10 cellular contexts compared by ENCODE assay signal in the genomic region with DNA sequence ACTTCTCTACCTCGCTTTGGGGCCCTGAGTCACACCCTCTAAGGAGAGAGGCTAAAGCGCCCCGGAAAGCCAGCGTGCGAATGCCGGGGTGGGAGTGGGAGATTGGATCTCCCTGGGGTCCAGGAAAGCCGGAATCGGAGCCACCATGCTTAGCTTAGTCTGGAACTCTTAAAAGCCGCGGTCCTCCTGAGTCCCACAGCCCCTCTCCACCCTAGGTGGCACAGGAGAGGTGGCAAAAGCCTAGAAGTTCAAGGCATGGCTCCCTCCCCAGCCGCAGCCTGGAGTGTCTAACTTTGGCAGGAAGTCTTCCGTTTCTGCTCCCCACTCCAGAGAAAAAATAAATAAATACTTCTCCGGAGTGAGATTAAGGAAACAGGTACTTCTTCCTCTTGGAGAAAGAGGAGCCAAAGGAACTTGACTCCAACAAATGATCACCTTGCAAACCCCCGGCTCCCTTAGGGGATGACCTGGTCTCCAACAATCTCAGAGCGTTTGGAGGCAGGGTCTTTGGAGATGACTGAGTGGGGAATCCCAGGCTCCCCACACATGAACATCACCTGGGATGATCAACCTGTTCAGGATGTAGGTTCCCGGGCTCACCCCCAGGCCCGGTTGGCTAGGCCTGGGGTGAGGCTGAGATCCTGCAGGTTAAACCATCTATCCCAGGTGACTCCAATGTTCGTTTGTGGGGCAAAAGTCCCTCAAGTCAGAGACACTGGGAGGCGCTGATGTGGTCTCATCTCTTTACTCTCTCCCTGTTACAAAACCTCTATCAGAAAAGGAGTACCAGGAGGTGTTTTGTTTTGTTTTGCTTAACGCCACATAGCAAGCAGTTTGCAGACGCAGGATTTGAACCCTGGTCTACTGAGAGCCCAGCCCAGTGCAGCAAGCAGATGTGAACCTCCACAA. TPM values are rescaled to one million over a fixed set of nuclear protein-coding genes. Genes with fewer than 3 reads are reported as not detected.
DNase-seq lines count a peak whose midpoint lies in the region; ATAC-seq, FAIRE-seq and TF ChIP-seq lines count a peak whose summit lies in the region.
"Had no signal": no experiment of that assay in that cellular context is flagged by ENCODE, and none has a peak within 500 bp of the region (broad histone marks: within the 10 kb centered on the region; RNA-seq: fewer than 3 reads in every experiment).

No MANE protein-coding gene starts in this region.

- intact Hi-C loops in HepG2 (cut with micrococcal nuclease; ENCODE audit: unreplicated experiment), result no loop called here

- H3K9ac ChIP-seq in liver (ENCODE audit: low read depth in 1 of 2, low read length in 2 of 2) (no peak overlapping the region), HepG2 (ENCODE audit: insufficient read depth, low read depth, low read length) (no peak overlapping the region), adipocyte (ENCODE audit: low read length) (peak overlapping the region; percentile 78), mucosa of stomach (ENCODE audit: low read length) (peak overlapping the region; percentile 62)

- POLR2A ChIA-PET in HepG2 (lab: Yijun Ruan, JAX), result interaction anchor here (0.9 kb wide), 1 partner anchor 136 kb away, joined by 3 read pairs; the partner anchor contains the start of gene NUBP1

- ATAC-seq in HepG2 (no peak), GM19328 (IDR thresholded peaks at IDR 0.05; ENCODE audit: unreplicated experiment) (no peak)

- in situ Hi-C loops in HepG2 (cut with HindIII; ENCODE audit: extremely low pct_ligation_motif_present, low pct_unique_long_range_greater_than_20kb), result no loop called here

- CTCF ChIA-PET in HepG2 (lab: Yijun Ruan, JAX; ENCODE audit: low intra/inter-chr PET ratio, low total read pairs), result no interaction called here

- no peaks in the 10 kb centered on the region for H3K9me3 ChIP-seq in liver (ENCODE audit: control insufficient read depth in 4 of 4, low read length in 3 of 4)
- no peaks in the 10 kb centered on the region for H3K9me3 ChIP-seq in HepG2 (ENCODE audit: low read length)
- no peaks in the 10 kb centered on the region for H3K9me3 ChIP-seq in adipocyte (ENCODE audit: control insufficient read depth, low read length)
- no peaks in the 10 kb centered on the region for H3K9me3 ChIP-seq in mucosa of stomach (ENCODE audit: control insufficient read depth, low read length)

- no peak for TF ChIP-seq RAD21 in liver (IDR thresholded peaks at IDR 0.05)
- TF ChIP-seq RAD21 in HepG2 (CRISPR knock-in tag; IDR thresholded peaks at IDR 0.05), result no peak

- H3K79me2 ChIP-seq in HepG2 (ENCODE audit: insufficient read depth, low read length), result no peaks in the 10 kb centered on the region

- TF ChIP-seq EP300 in HepG2 (IDR thresholded peaks at IDR 0.05; ENCODE audit: low read depth in 2 of 2, low read length in 2 of 2) (no peak), HepG2 (CRISPR knock-in tag; IDR thresholded peaks at IDR 0.05; ENCODE audit: borderline replicate concordance) (no peak)

- no peak overlapping the region for H3K4me2 ChIP-seq in HepG2 (ENCODE audit: low read depth, low read length)

- H3K27me3 ChIP-seq in liver (ENCODE audit: control insufficient read depth in 4 of 4, insufficient read depth in 4 of 4, low read length in 3 of 4), result no peaks in the 10 kb centered on the region
- peaks cover 8 to 44% of the 10 kb centered on the region in 2 experiments; a peak in 4 of 5 replicates for H3K27me3 ChIP-seq in HepG2 (ENCODE audit: control insufficient read depth in 1 of 2, insufficient read depth in 2 of 2, low read length in 2 of 2)
- H3K27me3 ChIP-seq in adipocyte (replicated peaks; ENCODE audit: control insufficient read depth, insufficient read depth, low read length), result peaks cover 7% of the 10 kb centered on the region
- H3K27me3 ChIP-seq in mucosa of stomach (ENCODE audit: control insufficient read depth, insufficient read depth, low read length), result no peaks in the 10 kb centered on the region

- peak overlapping the region in 2 of 3 donors; percentile 71 to 89 for H3K4me3 ChIP-seq in liver (ENCODE audit: low read depth in 1 of 3, low read length in 3 of 3)
- no peak overlapping the region for H3K4me3 ChIP-seq in HepG2 (replicated peaks in 1 of 3; ENCODE audit: insufficient read depth in 1 of 3, low read depth in 2 of 3, low read length in 3 of 3)
- H3K4me3 ChIP-seq in adipocyte (ENCODE audit: low read length), result peak overlapping the region; percentile 88
- peak overlapping the region; percentile 72 for H3K4me3 ChIP-seq in mucosa of stomach (ENCODE audit: low read length)

- TF ChIP-seq POLR2A in HepG2 (IDR thresholded peaks at IDR 0.05; ENCODE audit: insufficient read depth in 1 of 2, low read depth in 2 of 2, low read length in 2 of 2), result no peak

- no peak overlapping the region for H2AFZ ChIP-seq in HepG2 (ENCODE audit: low read length)

- no peaks in the 10 kb centered on the region for H4K20me1 ChIP-seq in HepG2 (ENCODE audit: insufficient read depth, low read length)

- peak overlapping the region; percentile 43 to 57 for H3K27ac ChIP-seq in liver (ENCODE audit: low read depth in 1 of 2, low read length in 2 of 2)
- H3K27ac ChIP-seq in HepG2 (ENCODE audit: extremely low read length, insufficient read depth, low read length), result no peak overlapping the region

- TF ChIP-seq CTCF in liver (IDR thresholded peaks at IDR 0.05; ENCODE audit: low read depth, low read length, missing input control) (no peak), HepG2 (CRISPR knock-in tag; IDR thresholded peaks at IDR 0.05) (no peak)

- BruUV-seq in HepG2 (replicated peaks; lab: Mats Ljungman, UMichigan), result no TSS peak

- no peak for FAIRE-seq in HepG2 (lab: Jason Lieb, UNC)

- 60% methylated on average over 21 of the region's 21 CpGs for WGBS in liver
- 64% methylated on average over 21 of the region's 21 CpGs for WGBS in HepG2 (ENCODE audit: low lambda C conversion rate)

- H3K36me3 ChIP-seq in liver (ENCODE audit: control insufficient read depth in 4 of 4, insufficient read depth in 3 of 4, low read depth in 1 of 4, low read length in 3 of 4), result no peaks in the 10 kb centered on the region
- H3K36me3 ChIP-seq in HepG2 (replicated peaks in 1 of 2; ENCODE audit: control insufficient read depth in 1 of 2, insufficient read depth in 2 of 2, low read length in 2 of 2), result no peaks in the 10 kb centered on the region
- no peaks in the 10 kb centered on the region for H3K36me3 ChIP-seq in adipocyte (ENCODE audit: control insufficient read depth, insufficient read depth, low read length, severe bottlenecking)
- no peaks in the 10 kb centered on the region for H3K36me3 ChIP-seq in mucosa of stomach (ENCODE audit: control insufficient read depth, insufficient read depth, low read length)

- H3K4me1 ChIP-seq in liver (ENCODE audit: control insufficient read depth in 4 of 4, insufficient read depth in 4 of 4, low read length in 3 of 4), result peaks cover 0 to 18% (median 7%) of the 10 kb centered on the region in 4 donors
- H3K4me1 ChIP-seq in HepG2 (ENCODE audit: insufficient read depth, low read length), result no peaks in the 10 kb centered on the region
- peaks cover 10% of the 10 kb centered on the region for H3K4me1 ChIP-seq in adipocyte (ENCODE audit: control insufficient read depth, insufficient read depth, low read length)
- peaks cover 31% of the 10 kb centered on the region for H3K4me1 ChIP-seq in mucosa of stomach (ENCODE audit: control insufficient read depth, insufficient read depth, low read length)

- DNase-seq in HepG2 (ENCODE audit: low spot score) (no peak), adipocyte (ENCODE audit: low read depth) (no peak), NCI-H2227 (lab: John Stamatoyannopoulos, UW; ENCODE audit: unreplicated experiment) (no peak), amniotic stem cell (lab: John Stamatoyannopoulos, UW) (no peak), NCI-H1417 treated with DMSO at 0.1 percent for 48 hours (lab: John Stamatoyannopoulos, UW) (no peak)
- DNase-seq: DMS 273 treated with DMSO at 0.1 percent for 48 hours, NCI-H446 treated with DMSO at 0.1 percent for 48 hours had no signal

TF ChIP-seq in liver, 16 proteins besides CTCF, POLR2A, EP300 and RAD21 (continues in another document):
- TF ChIP-seq HNF4G (IDR thresholded peaks at IDR 0.05), result no peak
- TF ChIP-seq, protein P1, sequence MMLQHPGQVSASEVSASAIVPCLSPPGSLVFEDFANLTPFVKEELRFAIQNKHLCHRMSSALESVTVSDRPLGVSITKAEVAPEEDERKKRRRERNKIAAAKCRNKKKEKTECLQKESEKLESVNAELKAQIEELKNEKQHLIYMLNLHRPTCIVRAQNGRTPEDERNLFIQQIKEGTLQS (IDR thresholded peaks at IDR 0.05), result no peak
- no peak for TF ChIP-seq HNF4A (conservative IDR thresholded peaks at IDR 0.05)

TF ChIP-seq in HepG2, 621 proteins besides CTCF, POLR2A, EP300 and RAD21 (continues in another document):
- TF ChIP-seq ATRX (CRISPR knock-in tag; IDR thresholded peaks at IDR 0.05; ENCODE audit: borderline replicate concordance), result no peak

RNA-seq across cellular contexts. Expression of gene CIITA, which starts 2.9 kb away (rescaled TPM):
- total RNA-seq in liver (1 to 10 TPM; 2.8 to 4.2 TPM), HepG2 (2016; rRNA removed; fragmentation: Illumina TruSeq; extraction: Trizol) (0.09 and 0.11 TPM in 2 replicates)
- polyA plus RNA-seq in liver (1 to 10 TPM; 1.6 to 1.7 TPM), HepG2 (2011; rRNA removed) (0.05 and 0.08 TPM in 2 replicates)
- 0.09 TPM in 1 of 2 replicates, not detected in the other for total RNA-seq in HepG2 (2016; cell fraction: cytosol; rRNA removed; fragmentation: Illumina TruSeq; extraction: Trizol; ENCODE audit: low read depth)
- total RNA-seq in HepG2 (2016; cell fraction: insoluble cytoplasmic fraction; rRNA removed; fragmentation: Illumina TruSeq; extraction: Trizol), result 0.10 and 0.13 TPM in 2 replicates
- total RNA-seq in HepG2 (2016; cell fraction: membrane; rRNA removed; fragmentation: Illumina TruSeq; extraction: Trizol), result 0.09 and 0.21 TPM in 2 replicates
- total RNA-seq in HepG2 (2016; cell fraction: nucleus; rRNA removed; fragmentation: Illumina TruSeq; extraction: Trizol), result 0.19 TPM in 1 of 2 replicates, not detected in the other
- 0.10 and 0.11 TPM in 2 replicates for polyA plus RNA-seq in HepG2 (2011; cell fraction: cytosol; rRNA removed)
- polyA plus RNA-seq in HepG2 (2011; cell fraction: nucleus; rRNA removed), result 0.28 and 0.47 TPM in 2 replicates
- 0.36 and 0.56 TPM in 2 replicates for polyA plus RNA-seq in HepG2 (2012)
- 0.11 and 0.14 TPM in 2 replicates for polyA plus RNA-seq in HepG2 (2016; cell fraction: cytosol; fragmentation: Illumina TruSeq; extraction: Trizol; ENCODE audit: low read depth)
- polyA plus RNA-seq in HepG2 (2016; cell fraction: insoluble cytoplasmic fraction; fragmentation: Illumina TruSeq; extraction: Trizol; ENCODE audit: low read depth), result 0.13 TPM in 1 of 2 replicates, not detected in the other
- 0.24 TPM in 1 of 2 replicates, not detected in the other for polyA plus RNA-seq in HepG2 (2016; cell fraction: membrane; fragmentation: Illumina TruSeq; extraction: Trizol; ENCODE audit: low read depth)
- polyA plus RNA-seq in HepG2 (2016; cell fraction: nucleus; fragmentation: Illumina TruSeq; extraction: Trizol; ENCODE audit: insufficient read depth, low read depth), result 0.15 TPM in 1 of 2 replicates, not detected in the other
- polyA minus RNA-seq in HepG2 (2011; rRNA and poly(A)+ RNA removed; ENCODE audit: low replicate concordance), result 0.06 and 1.5 TPM in 2 replicates
- 0.26 TPM in 1 of 2 replicates, not detected in the other for polyA minus RNA-seq in HepG2 (2011; cell fraction: cytosol; rRNA and poly(A)+ RNA removed)
- 0.12 and 0.26 TPM in 2 replicates for polyA minus RNA-seq in HepG2 (2011; cell fraction: nucleus; rRNA and poly(A)+ RNA removed)

Comparison
In these comparisons a context has a peak if more than half of its experiments do, and no peak if none do; other contexts are left out.
1. H3K4me3 ChIP-seq: peak in liver (2 of 3), adipocyte (single experiment) and mucosa of stomach (single experiment); none in HepG2 (0 of 3).
2. H3K9ac ChIP-seq: peak in adipocyte (single experiment) and mucosa of stomach (single experiment); none in liver (0 of 2) and HepG2 (single experiment).